24 cellular contexts compared by ENCODE assay signal in the genomic region with DNA sequence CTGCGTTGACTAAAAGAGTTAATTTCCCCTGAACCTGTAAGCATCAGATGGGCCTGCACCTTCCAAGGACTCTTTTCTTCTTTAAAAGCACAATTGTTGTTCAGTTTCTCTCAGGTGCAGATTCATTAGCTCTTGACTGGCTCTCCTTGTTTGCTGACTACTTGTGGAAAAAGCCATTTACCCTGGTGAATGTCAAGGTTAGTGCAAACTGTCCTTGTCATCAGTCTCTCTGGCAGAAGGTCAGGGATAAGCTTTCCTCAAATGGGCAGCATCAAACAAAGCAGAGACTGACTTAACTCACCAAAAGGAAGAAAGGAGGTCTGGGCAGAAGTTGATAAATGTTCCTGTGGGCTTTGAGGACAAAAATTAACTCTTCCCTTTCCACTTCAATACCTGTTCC.
DNase-seq lines count a peak whose midpoint lies in the region; ATAC-seq lines count a peak whose summit lies in the region.
"Had no signal": no experiment of that assay in that cellular context is flagged by ENCODE, and none has a peak within 500 bp of the region (broad histone marks: within the 10 kb centered on the region; RNA-seq: fewer than 3 reads in every experiment).

No MANE protein-coding gene starts in this region.

- H3K9me3 ChIP-seq in right cardiac atrium (ENCODE audit: control insufficient read depth, low read length) = no peaks in the 10 kb centered on the region
- H3K9me3 ChIP-seq: BLaER1 treated with 17β-estradiol and CSF1 and Interleukin-3, amounts not matched to agents 10 nM and 100 nM; MG63 had no signal

- DNase-seq in NCI-H748 (lab: John Stamatoyannopoulos, UW; ENCODE audit: unreplicated experiment) = peak; percentile 1
- no peak for DNase-seq in NCI-H748 treated with DMSO at 0.1 percent for 48 hours (lab: John Stamatoyannopoulos, UW)
- DNase-seq in left ventricle myocardium superior = no peak
- no peak for DNase-seq in right cardiac atrium
- peak; percentile 34 for DNase-seq in NCI-H2029 treated with DMSO at 0.1 percent for 48 hours (lab: John Stamatoyannopoulos, UW)
- no peak for DNase-seq in HT-29 (ENCODE audit: low spot score)
- no peak for DNase-seq in stimulated activated CD4-positive, alpha-beta T cell treated with anti-CD3 and anti-CD28 coated beads, Interleukin-12 subunit alpha, Interleukin-12 subunit beta, amount 100 ng/mL, for 4 hours
- DNase-seq: AML-193; CD4-positive, alpha-beta T cell; DMS79 treated with DMSO at 0.1 percent for 48 hours; HCEC 1CT; KBM-7; MG63; NCI-H1436; NCI-H1930; NCI-H2171; NCI-H226; NCI-H524; NCI-H82; RPMI8226; T-helper 17 cell had no signal

- 76% methylated on average over 1 of the region's 1 CpG for WGBS in right cardiac atrium

- no peak overlapping the region for H3K27ac ChIP-seq in right cardiac atrium (ENCODE audit: low read length)
- H3K27ac ChIP-seq: A549; BLaER1 treated with 17β-estradiol and CSF1 and Interleukin-3, amounts not matched to agents 10 nM and 100 nM had no signal

- no peaks in the 10 kb centered on the region for H3K4me1 ChIP-seq in right cardiac atrium (ENCODE audit: control insufficient read depth, insufficient read depth, low read length)
- H3K4me1 ChIP-seq: A549; BLaER1 treated with 17β-estradiol and CSF1 and Interleukin-3, amounts not matched to agents 10 nM and 100 nM had no signal

- intact Hi-C loops in left ventricle myocardium superior (cut with micrococcal nuclease) = no loop called here
- intact Hi-C loops in right cardiac atrium (cut with DNase I) = no loop called here

- H3K4me3 ChIP-seq in right cardiac atrium (ENCODE audit: low read length) = no peak overlapping the region
- H3K4me3 ChIP-seq: A549; BLaER1 treated with 17β-estradiol and CSF1 and Interleukin-3, amounts not matched to agents 10 nM and 100 nM; MG63 had no signal

- ATAC-seq in left ventricle myocardium superior (peak; percentile 39), right cardiac atrium (no peak)
- ATAC-seq: A549, SK-N-SH treated with all-trans-retinoic acid at 6 μM for 48 hours, T-helper 17 cell had no signal

- H3K27me3 ChIP-seq in right cardiac atrium (ENCODE audit: control insufficient read depth, insufficient read depth) = no peaks in the 10 kb centered on the region
- H3K27me3 ChIP-seq: BLaER1 treated with 17β-estradiol and CSF1 and Interleukin-3, amounts not matched to agents 10 nM and 100 nM; MG63 had no signal

Comparison
In these comparisons a context has a peak if more than half of its experiments do, and no peak if none do; other contexts are left out.
1. DNase-seq: peak in NCI-H748 (single experiment) and NCI-H2029 treated with DMSO at 0.1 percent for 48 hours (single experiment); none in NCI-H748 treated with DMSO at 0.1 percent for 48 hours (single experiment), left ventricle myocardium superior (single experiment), right cardiac atrium (0 of 3), HT-29 (single experiment) and stimulated activated CD4-positive, alpha-beta T cell treated with anti-CD3 and anti-CD28 coated beads, Interleukin-12 subunit alpha, Interleukin-12 subunit beta, amount 100 ng/mL, for 4 hours (single experiment).